8 cellular contexts compared by ENCODE assay signal in genomic region chr5:138352071-138352721, GRCh38. TPM values are rescaled to one million over a fixed set of nuclear protein-coding genes. Genes with fewer than 3 reads are reported as not detected.
DNase-seq lines count a peak whose midpoint lies in the region; ATAC-seq and TF ChIP-seq lines count a peak whose summit lies in the region.

A gene with protein sequence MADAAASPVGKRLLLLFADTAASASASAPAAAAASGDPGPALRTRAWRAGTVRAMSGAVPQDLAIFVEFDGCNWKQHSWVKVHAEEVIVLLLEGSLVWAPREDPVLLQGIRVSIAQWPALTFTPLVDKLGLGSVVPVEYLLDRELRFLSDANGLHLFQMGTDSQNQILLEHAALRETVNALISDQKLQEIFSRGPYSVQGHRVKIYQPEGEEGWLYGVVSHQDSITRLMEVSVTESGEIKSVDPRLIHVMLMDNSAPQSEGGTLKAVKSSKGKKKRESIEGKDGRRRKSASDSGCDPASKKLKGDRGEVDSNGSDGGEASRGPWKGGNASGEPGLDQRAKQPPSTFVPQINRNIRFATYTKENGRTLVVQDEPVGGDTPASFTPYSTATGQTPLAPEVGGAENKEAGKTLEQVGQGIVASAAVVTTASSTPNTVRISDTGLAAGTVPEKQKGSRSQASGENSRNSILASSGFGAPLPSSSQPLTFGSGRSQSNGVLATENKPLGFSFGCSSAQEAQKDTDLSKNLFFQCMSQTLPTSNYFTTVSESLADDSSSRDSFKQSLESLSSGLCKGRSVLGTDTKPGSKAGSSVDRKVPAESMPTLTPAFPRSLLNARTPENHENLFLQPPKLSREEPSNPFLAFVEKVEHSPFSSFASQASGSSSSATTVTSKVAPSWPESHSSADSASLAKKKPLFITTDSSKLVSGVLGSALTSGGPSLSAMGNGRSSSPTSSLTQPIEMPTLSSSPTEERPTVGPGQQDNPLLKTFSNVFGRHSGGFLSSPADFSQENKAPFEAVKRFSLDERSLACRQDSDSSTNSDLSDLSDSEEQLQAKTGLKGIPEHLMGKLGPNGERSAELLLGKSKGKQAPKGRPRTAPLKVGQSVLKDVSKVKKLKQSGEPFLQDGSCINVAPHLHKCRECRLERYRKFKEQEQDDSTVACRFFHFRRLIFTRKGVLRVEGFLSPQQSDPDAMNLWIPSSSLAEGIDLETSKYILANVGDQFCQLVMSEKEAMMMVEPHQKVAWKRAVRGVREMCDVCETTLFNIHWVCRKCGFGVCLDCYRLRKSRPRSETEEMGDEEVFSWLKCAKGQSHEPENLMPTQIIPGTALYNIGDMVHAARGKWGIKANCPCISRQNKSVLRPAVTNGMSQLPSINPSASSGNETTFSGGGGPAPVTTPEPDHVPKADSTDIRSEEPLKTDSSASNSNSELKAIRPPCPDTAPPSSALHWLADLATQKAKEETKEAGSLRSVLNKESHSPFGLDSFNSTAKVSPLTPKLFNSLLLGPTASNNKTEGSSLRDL (N-terminal part only) (plus strand): TSS chr5:138352685. CDS start chr5:138352796, 111 bp downstream.

- intact Hi-C loops in esophagus muscularis mucosa (cut with DNase I), result loop anchor here (2.0 to 5.0 kb wide), 2 partner anchors 13 to 55 kb away; partner anchors contain the start of gene FAM53C

- H3K36me3 Mint-ChIP-seq in IgD-negative memory B cell, result peaks cover under 1% of the 10 kb centered on the region
- H3K36me3 Mint-ChIP-seq in activated T-cell treated with anti-CD3 and anti-CD28 coated beads, Interleukin-2, amount 50 U/mL, for 4 hours (ENCODE audit: insufficient read depth), result peaks cover 15% of the 10 kb centered on the region

- peak within 1 kb of the TSS; percentile 95 to 98 (median 96) for H3K27ac Mint-ChIP-seq in IgD-negative memory B cell

- H3K27me3 ChIP-seq in esophagus muscularis mucosa, result no peaks in the 10 kb centered on the region

- no peaks in the 10 kb centered on the region for H3K27me3 Mint-ChIP-seq in IgD-negative memory B cell
- H3K27me3 Mint-ChIP-seq in activated T-cell treated with anti-CD3 and anti-CD28 coated beads, Interleukin-2, amount 50 U/mL, for 4 hours (ENCODE audit: low read depth), result no peaks in the 10 kb centered on the region

- H3K9me3 Mint-ChIP-seq in IgD-negative memory B cell, result peaks cover 0 to 5% (median 2%) of the 10 kb centered on the region in 3 donors
- H3K9me3 Mint-ChIP-seq in activated T-cell treated with anti-CD3 and anti-CD28 coated beads, Interleukin-2, amount 50 U/mL, for 4 hours, result peaks cover 6% of the 10 kb centered on the region

- H3K27ac ChIP-seq in esophagus muscularis mucosa (replicated peaks in 1 of 4), result peak within 1 kb of the TSS; percentile 96 to 98 (median 98)

- peak within 1 kb of the TSS; percentile 88 to 97 (median 93) for H3K4me3 ChIP-seq in esophagus muscularis mucosa

- H3K36me3 ChIP-seq in esophagus muscularis mucosa, result peaks cover 4 to 28% (median 19%) of the 10 kb centered on the region in 4 donors

- TF ChIP-seq EP300 in esophagus muscularis mucosa (IDR thresholded peaks at IDR 0.05), result no peak

- peaks cover 0 to 7% (median 2%) of the 10 kb centered on the region in 4 donors for H3K9me3 ChIP-seq in esophagus muscularis mucosa

- TF ChIP-seq POLR2A in esophagus muscularis mucosa (IDR thresholded peaks at IDR 0.05; ENCODE audit: low read depth), result no peak

- WGBS in esophagus muscularis mucosa, result 52% methylated on average over 3 of the region's 30 CpGs

- peaks cover 30 to 35% (median 34%) of the 10 kb centered on the region in 4 donors for H3K4me1 ChIP-seq in esophagus muscularis mucosa

- H3K4me1 Mint-ChIP-seq in IgD-negative memory B cell, result peaks cover 33 to 42% (median 36%) of the 10 kb centered on the region in 3 donors
- peaks cover 45% of the 10 kb centered on the region for H3K4me1 Mint-ChIP-seq in activated T-cell treated with anti-CD3 and anti-CD28 coated beads, Interleukin-2, amount 50 U/mL, for 4 hours (ENCODE audit: low read depth)

- TF ChIP-seq CTCF in esophagus muscularis mucosa (IDR thresholded peaks at IDR 0.05), result peak; percentile 95 to 99 (median 96)

- peak within 1 kb of the TSS; percentile 91 to 99 (median 98) for H3K4me3 Mint-ChIP-seq in IgD-negative memory B cell
- H3K4me3 Mint-ChIP-seq in activated T-cell treated with anti-CD3 and anti-CD28 coated beads, Interleukin-2, amount 50 U/mL, for 4 hours, result peak within 1 kb of the TSS; percentile 91

- peak; percentile 49 for DNase-seq in DMS 273 treated with DMSO at 0.1 percent for 48 hours (lab: John Stamatoyannopoulos, UW)
- DNase-seq in activated T-cell treated with anti-CD3 and anti-CD28 coated beads, Interleukin-2, amount 50 U/mL, for 4 hours, result peak; percentile 90
- no peak for DNase-seq in esophagus muscularis mucosa (ENCODE audit: extremely low spot score)
- peak; percentile 87 for DNase-seq in myocyte (ENCODE audit: low read depth)
- DNase-seq in stimulated activated CD8-positive, alpha-beta memory T cell treated with anti-CD3 and anti-CD28 coated beads, Interleukin-7, amount 100 ng/mL, for 4 hours (ENCODE audit: low read depth in 2 of 2), result peak; percentile 74 to 84

- ATAC-seq in GM21526 (IDR thresholded peaks at IDR 0.05; ENCODE audit: low FRiP score, unreplicated experiment), result peak; percentile 59
- ATAC-seq in activated T-cell treated with anti-CD3 and anti-CD28 coated beads, Interleukin-2, amount 50 U/mL, for 4 hours, result peak; percentile 79 to 82

TF ChIP-seq in PFSK-1, 5 proteins besides CTCF, POLR2A, EP300 and RAD21:
- TF ChIP-seq SIN3A (IDR thresholded peaks at IDR 0.05; ENCODE audit: borderline replicate concordance, insufficient read depth, low read length) (no peak), REST (IDR thresholded peaks at IDR 0.05; ENCODE audit: insufficient read depth in 1 of 2, low read depth in 2 of 2, low read length in 2 of 2) (no peak), TAF1 (IDR thresholded peaks at IDR 0.05; ENCODE audit: borderline replicate concordance, insufficient read depth, low read length) (no peak), POLR2AphosphoS5 (IDR thresholded peaks at IDR 0.05; ENCODE audit: low read depth, low read length) (no peak), FOXP2 (optimal IDR thresholded peaks at IDR 0.05; ENCODE audit: borderline replicate concordance, extremely low read depth, extremely low read length, insufficient read depth) (peak; percentile 96)
TF ChIP-seq in PFSK-1: peak in this region for 1.

RNA-seq across cellular contexts. Expression of the gene that starts here (rescaled TPM):
- 18.1 TPM for polyA plus RNA-seq in IgD-negative memory B cell
- polyA plus RNA-seq in PFSK-1 (2012; ENCODE audit: insufficient read length, low read depth), result 21.9 TPM
- 10 to 100 TPM; 33.6 to 35.6 (median 34.4) TPM for total RNA-seq in activated T-cell treated with anti-CD3 and anti-CD28 coated beads, Interleukin-2, amount 50 U/mL, for 4 hours
- total RNA-seq in esophagus muscularis mucosa (10 to 100 TPM; 61.3 to 88.8 (median 74.9) TPM), myocyte (33.3 and 41.4 TPM in 2 replicates)
- 27.3 TPM for polyA plus RNA-seq in myocyte (2012)
